1 cellular context compared by ENCODE assay signal in genomic region chr22:36026741-36027140, GRCh38.
TF ChIP-seq lines count a peak whose summit lies in the region.

No MANE protein-coding gene starts in this region.

TF ChIP-seq in A549, 52 proteins besides CTCF, POLR2A, EP300 and RAD21 (continued from another document):
- no peak for TF ChIP-seq HMGXB4 (CRISPR knock-in tag; IDR thresholded peaks at IDR 0.05; ENCODE audit: borderline replicate concordance)
- TF ChIP-seq BHLHE40 (IDR thresholded peaks at IDR 0.05; ENCODE audit: low read depth, low read length) = no peak
- TF ChIP-seq SREBF2 (IDR thresholded peaks at IDR 0.05) = no peak
- no peak for TF ChIP-seq SMC3 (IDR thresholded peaks at IDR 0.05)
- TF ChIP-seq MAFK (IDR thresholded peaks at IDR 0.05; ENCODE audit: partially characterized antibody) = no peak
- no peak for TF ChIP-seq PBX3 (IDR thresholded peaks at IDR 0.05)
- TF ChIP-seq CHD2 (IDR thresholded peaks at IDR 0.05; ENCODE audit: low read length, partially characterized antibody) = no peak
- TF ChIP-seq TFCP2L1 (CRISPR knock-in tag; IDR thresholded peaks at IDR 0.05) = no peak
- no peak for TF ChIP-seq RFX5 (IDR thresholded peaks at IDR 0.05)
- TF ChIP-seq EHF (CRISPR knock-in tag; IDR thresholded peaks at IDR 0.05) = no peak
- no peak for TF ChIP-seq FOSL2 (IDR thresholded peaks at IDR 0.05)
- no peak for TF ChIP-seq FOSL2 (CRISPR knock-in tag; IDR thresholded peaks at IDR 0.05)
- no peak for TF ChIP-seq MAX (IDR thresholded peaks at IDR 0.05)
